Comparison of ENCODE assay signal across 8 cellular contexts in the genomic region with DNA sequence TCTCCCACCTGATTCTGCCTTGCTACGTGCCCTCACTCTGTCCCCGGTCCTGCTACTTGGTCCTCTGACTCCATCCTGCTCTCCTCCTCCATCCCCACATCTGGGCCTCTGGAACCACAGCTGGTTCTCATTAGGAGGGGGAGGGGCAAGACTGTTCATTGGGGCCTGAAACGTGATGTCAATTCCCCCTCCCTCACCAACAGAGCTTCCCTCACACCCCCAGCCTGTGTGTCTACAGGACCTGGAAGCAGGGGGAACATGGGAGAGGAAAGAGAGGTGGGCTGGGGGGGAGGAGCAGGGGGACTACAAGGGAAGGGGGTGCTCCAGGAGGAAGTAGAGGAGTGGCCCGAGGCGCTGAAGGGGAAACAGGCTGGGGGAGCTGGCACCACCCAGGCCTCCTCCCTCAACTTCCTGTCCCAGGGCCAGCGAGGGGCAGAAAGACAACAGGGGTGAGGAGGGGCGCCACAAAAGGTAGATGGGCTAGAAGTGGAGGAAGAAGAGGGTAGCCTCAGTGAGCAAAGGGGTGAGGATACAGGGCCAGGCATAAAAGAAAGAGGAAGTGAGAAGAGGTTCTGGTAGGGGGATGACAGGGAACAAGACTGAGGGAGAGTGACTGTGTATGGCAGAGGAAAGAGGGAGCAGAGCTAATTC. TPM values are rescaled to one million over a fixed set of nuclear protein-coding genes. Genes with fewer than 3 reads are reported as not detected.
DNase-seq lines count a peak whose midpoint lies in the region; ATAC-seq and TF ChIP-seq lines count a peak whose summit lies in the region.

No MANE protein-coding gene starts in this region.

- ATAC-seq in GM18867 (IDR thresholded peaks at IDR 0.05; ENCODE audit: unreplicated experiment) (peak; percentile 80), HG02981 (IDR thresholded peaks at IDR 0.05; ENCODE audit: unreplicated experiment) (peak; percentile 90)

- TF ChIP-seq CTCF in A673 (conservative IDR thresholded peaks at IDR 0.05; ENCODE audit: low read depth, low read length) (no peak), foreskin fibroblast (IDR thresholded peaks at IDR 0.05; ENCODE audit: low read depth, low read length) (no peak), spleen (IDR thresholded peaks at IDR 0.05 in 8 of 11, conservative IDR thresholded peaks at IDR 0.05 in 3 of 11) (no peak)

- BruUV-seq in A673 (replicated peaks; lab: Mats Ljungman, UMichigan) = no TSS peak

- peaks cover 15% of the 10 kb centered on the region for H3K4me1 ChIP-seq in A673 (ENCODE audit: insufficient read depth, low read length, poor library complexity, severe bottlenecking)
- H3K4me1 ChIP-seq in spleen = peaks cover 40 to 80% (median 50%) of the 10 kb centered on the region in 6 donors

- no peak overlapping the region for H3K4me3 ChIP-seq in A673 (ENCODE audit: low read depth, low read length, poor library complexity, severe bottlenecking)
- H3K4me3 ChIP-seq in foreskin fibroblast (ENCODE audit: low read depth in 1 of 2, low read length in 2 of 2) = peak overlapping the region; percentile 20 to 39
- peak overlapping the region in 1 of 8 donors; percentile 24 for H3K4me3 ChIP-seq in spleen

- TF ChIP-seq POLR2A in spleen (IDR thresholded peaks at IDR 0.05) = no peak

- H3K27me3 ChIP-seq in A673 (replicated peaks; ENCODE audit: insufficient read depth, low read depth, low read length, poor library complexity) (no peaks in the 10 kb centered on the region), spleen (replicated peaks in 1 of 7) (no peaks in the 10 kb centered on the region)

- POLR2A ChIA-PET in A673 (lab: Charles Lee; ENCODE audit: low non-redundant PET) = interaction anchor here (0.6 kb wide), 1 partner anchor 622 kb away, joined by 13 read pairs; no protein-coding TSS in a partner anchor

- DNase-seq in A673 (ENCODE audit: low spot score) (peak; percentile 51), SKM-1 (lab: John Stamatoyannopoulos, UW; ENCODE audit: unreplicated experiment) (peak; percentile 95), foreskin fibroblast (peak; percentile 77 to 87), spleen (peak; percentile 88), NCI-H2081 treated with DMSO at 0.1 percent for 48 hours (lab: John Stamatoyannopoulos, UW) (no peak), NCI-H69 (lab: John Stamatoyannopoulos, UW) (no peak)

- CTCF ChIA-PET in A673 (lab: Charles Lee) = interaction anchor here (1.1 kb wide), 1 partner anchor 37 kb away, joined by 4 read pairs; a partner anchor contains a TSS

- H3K36me3 ChIP-seq in A673 (ENCODE audit: insufficient read depth, low read length, poor library complexity, severe bottlenecking) (no peaks in the 10 kb centered on the region), spleen (no peaks in the 10 kb centered on the region)

- WGBS in spleen, 5 donors = 14 to 17% (median 17%) methylated on average over 7 of the region's 7 CpGs

- intact Hi-C loops in A673 (cut with micrococcal nuclease; ENCODE audit: unreplicated experiment) = no loop called here
- intact Hi-C loops in spleen (cut with DNase I; ENCODE audit: low total_unique reads) = no loop called here

- H3K9me3 ChIP-seq in A673 (ENCODE audit: low read depth, low read length, poor library complexity, severe bottlenecking) (no peaks in the 10 kb centered on the region), spleen (no peaks in the 10 kb centered on the region)

- H3K27ac ChIP-seq in A673 (ENCODE audit: low read depth, low read length, poor library complexity, severe bottlenecking) (peak overlapping the region; percentile 61), spleen (peak overlapping the region; percentile 59 to 89 (median 76))

RNA-seq across cellular contexts. Expression of a gene that starts 8.9 kb away (rescaled TPM):
- total RNA-seq in A673 (2021) (17.6 and 20.1 TPM in 2 replicates), spleen (10 to 100 TPM; 29.8 to 58.8 (median 43.4) TPM)
- polyA plus RNA-seq in spleen = 1 to 10 TPM; 1.9 to 7.6 (median 3.1) TPM

RNA-seq across cellular contexts. Expression of a gene that starts 27.5 kb away (rescaled TPM):
- 42.2 and 53.0 TPM in 2 replicates for total RNA-seq in A673 (2021)
- total RNA-seq in spleen = 100 to 1,000 TPM; 159 to 306 (median 232) TPM
- 10 to 100 TPM; 54.9 to 61.6 (median 60.6) TPM for polyA plus RNA-seq in spleen

RNA-seq across cellular contexts. Expression of a gene that starts 34.7 kb away (rescaled TPM):
- 108 and 112 TPM in 2 replicates for total RNA-seq in A673 (2021)
- total RNA-seq in spleen = 100 to 1,000 TPM; 133 to 159 (median 148) TPM
- polyA plus RNA-seq in spleen = 100 to 1,000 TPM; 103 to 151 (median 140) TPM

RNA-seq across cellular contexts. Expression of a gene that starts 36.4 kb away (rescaled TPM):
- total RNA-seq in A673 (2021) (82.5 and 98.5 TPM in 2 replicates), spleen (10 to 100 TPM; 31.1 to 74.7 (median 41.1) TPM)
- 10 to 100 TPM; 41.7 to 70.2 (median 52.9) TPM for polyA plus RNA-seq in spleen

RNA-seq across cellular contexts. Expression of a gene that starts 43.2 kb away (rescaled TPM):
- 85.2 and 86.5 TPM in 2 replicates for total RNA-seq in A673 (2021)
- total RNA-seq in spleen = 100 to 1,000 TPM; 122 to 194 (median 141) TPM
- 100 to 1,000 TPM in 1 of 3 donors, 10 to 100 TPM in 2; 71.4 to 108 (median 76.5) TPM for polyA plus RNA-seq in spleen

Comparison
In these comparisons a context has a peak if more than half of its experiments do, and no peak if none do; other contexts are left out.
1. DNase-seq: peak in A673 (single experiment), SKM-1 (single experiment), foreskin fibroblast (2 of 2) and spleen (single experiment); none in NCI-H2081 treated with DMSO at 0.1 percent for 48 hours (single experiment) and NCI-H69 (single experiment).